In genomic region chr7:140403878-140404564, GRCh38 we compare ENCODE assay signal across 8 cellular contexts. TPM values are rescaled to one million over a fixed set of nuclear protein-coding genes. Genes with fewer than 3 reads are reported as not detected.
DNase-seq lines count a peak whose midpoint lies in the region; ATAC-seq and TF ChIP-seq lines count a peak whose summit lies in the region.

TSS of gene RAB19 (plus strand) at chr7:140404058. CDS start at chr7:140407647, 3,589 bp downstream.

- TF ChIP-seq CTCF in breast epithelium (IDR thresholded peaks at IDR 0.05) (peak in 1 of 3 donors; percentile 11), lung (IDR thresholded peaks at IDR 0.05; ENCODE audit: control extremely low read depth, extremely low read depth) (no peak)

- peaks cover 0 to 6% of the 10 kb centered on the region in 2 donors for H3K9me3 Mint-ChIP-seq in stimulated activated naive B cell treated with anti-CD40 and anti-IgM and Interleukin-4, amounts not matched to agents 10 μg/mL and 1 μg/mL and 100 μg/mL, for 72 hours

- peak within 1 kb of the TSS; percentile 97 for H3K27ac Mint-ChIP-seq in stimulated activated naive B cell treated with anti-CD40 and anti-IgM and Interleukin-4, amounts not matched to agents 10 μg/mL and 1 μg/mL and 100 μg/mL, for 72 hours

- H3K27ac ChIP-seq in breast epithelium (peak within 1 kb of the TSS; percentile 59 to 73), lung (ENCODE audit: low read depth in 1 of 2, low read length in 1 of 2) (peak within 1 kb of the TSS in 1 of 2 donors; percentile 37)

- intact Hi-C loops in breast epithelium (cut with DNase I; ENCODE audit: low total_unique reads) = no loop called here

- H3K4me3 Mint-ChIP-seq in stimulated activated naive B cell treated with anti-CD40 and anti-IgM and Interleukin-4, amounts not matched to agents 10 μg/mL and 1 μg/mL and 100 μg/mL, for 72 hours = peak within 1 kb of the TSS; percentile 97 to 98

- TF ChIP-seq POLR2A in breast epithelium (IDR thresholded peaks at IDR 0.05) = no peak

- H3K36me3 ChIP-seq in breast epithelium (no peaks in the 10 kb centered on the region), lung (ENCODE audit: control insufficient read depth in 2 of 2, insufficient read depth in 2 of 2, low read length in 2 of 2) (no peaks in the 10 kb centered on the region)

- H3K27me3 ChIP-seq in breast epithelium (no peaks in the 10 kb centered on the region), lung (ENCODE audit: control insufficient read depth, insufficient read depth) (no peaks in the 10 kb centered on the region)

- peaks cover 13 to 23% of the 10 kb centered on the region in 2 donors for H3K4me1 Mint-ChIP-seq in stimulated activated naive B cell treated with anti-CD40 and anti-IgM and Interleukin-4, amounts not matched to agents 10 μg/mL and 1 μg/mL and 100 μg/mL, for 72 hours

- no peaks in the 10 kb centered on the region for H3K9me3 ChIP-seq in breast epithelium
- H3K9me3 ChIP-seq in lung (ENCODE audit: control insufficient read depth in 2 of 2, insufficient read depth in 1 of 2, low read length in 1 of 2) = no peaks in the 10 kb centered on the region

- peaks cover 4 to 13% of the 10 kb centered on the region in 2 donors for H3K36me3 Mint-ChIP-seq in stimulated activated naive B cell treated with anti-CD40 and anti-IgM and Interleukin-4, amounts not matched to agents 10 μg/mL and 1 μg/mL and 100 μg/mL, for 72 hours

- H3K4me1 ChIP-seq in breast epithelium = no peaks in the 10 kb centered on the region
- H3K4me1 ChIP-seq in lung (ENCODE audit: control insufficient read depth in 2 of 2, insufficient read depth in 2 of 2, low read length in 2 of 2) = no peaks in the 10 kb centered on the region

- H3K4me3 ChIP-seq in breast epithelium (peak within 1 kb of the TSS; percentile 9 to 62 (median 61)), lung (peak within 1 kb of the TSS; percentile 30)

- ATAC-seq in HG03442 (IDR thresholded peaks at IDR 0.05; ENCODE audit: unreplicated experiment) (peak; percentile 49), lung (ENCODE audit: insufficient read depth, low FRiP score) (peak; percentile 86), HG02623 (IDR thresholded peaks at IDR 0.05; ENCODE audit: unreplicated experiment) (no peak), HG02610 (IDR thresholded peaks at IDR 0.05; ENCODE audit: unreplicated experiment) (no peak)
- peak; percentile 80 to 82 for ATAC-seq in stimulated activated naive B cell treated with anti-CD40 and anti-IgM and Interleukin-4, amounts not matched to agents 10 μg/mL and 1 μg/mL and 100 μg/mL, for 72 hours (replicated peaks)

- WGBS in lung, 2 donors = 14% methylated on average over 22 of the region's 22 CpGs

- DNase-seq in T-helper 22 cell (ENCODE audit: low read depth) = peak; percentile 21
- DNase-seq in breast epithelium (ENCODE audit: low spot score in 2 of 2) = peak; percentile 57 to 59
- peak; percentile 60 for DNase-seq in lung (ENCODE audit: low spot score)
- peak; percentile 13 for DNase-seq in stimulated activated naive B cell treated with anti-CD40 and anti-IgM and Interleukin-4, amounts not matched to agents 10 μg/mL and 1 μg/mL and 100 μg/mL, for 72 hours
- no peak for DNase-seq in SKM-1 (lab: John Stamatoyannopoulos, UW; ENCODE audit: unreplicated experiment)

- no peaks in the 10 kb centered on the region for H3K27me3 Mint-ChIP-seq in stimulated activated naive B cell treated with anti-CD40 and anti-IgM and Interleukin-4, amounts not matched to agents 10 μg/mL and 1 μg/mL and 100 μg/mL, for 72 hours

RNA-seq across cellular contexts. Expression of gene RAB19, which starts in this region (rescaled TPM):
- total RNA-seq in breast epithelium (1 to 10 TPM in 2 of 3 donors, not detected in 1; 2.3 to 4.2 TPM), lung (1 to 10 TPM; 3.2 TPM)
- polyA plus RNA-seq in lung = under 1 TPM; 0.24 to 0.89 TPM

Comparison
In these comparisons a context has a peak if more than half of its experiments do, and no peak if none do; other contexts are left out.
1. ATAC-seq: peak in HG03442 (single experiment), lung (single experiment) and stimulated activated naive B cell treated with anti-CD40 and anti-IgM and Interleukin-4, amounts not matched to agents 10 μg/mL and 1 μg/mL and 100 μg/mL, for 72 hours (2 of 2); none in HG02623 (single experiment) and HG02610 (single experiment).